In the genomic region with DNA sequence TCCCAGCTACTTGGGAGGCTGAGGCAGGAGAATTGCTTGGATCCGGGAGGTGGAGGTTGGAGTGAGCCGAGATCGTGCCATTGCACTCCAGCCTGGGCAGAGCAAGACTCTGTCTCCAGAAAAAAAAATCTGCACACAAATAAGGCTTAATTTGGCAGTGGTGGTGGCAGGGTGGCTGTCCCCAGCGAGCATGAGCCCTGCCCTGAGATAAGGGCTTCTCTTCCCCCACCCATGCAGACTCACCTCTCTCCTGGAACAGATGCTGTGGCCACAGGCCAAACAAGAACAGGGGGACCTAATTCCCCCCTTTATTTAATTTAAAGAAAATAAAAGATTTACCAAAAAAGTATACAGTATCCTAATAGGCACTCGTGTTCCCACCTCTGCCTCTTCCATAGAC, we compare ENCODE assay signal across 9 cellular contexts.
DNase-seq lines count a peak whose midpoint lies in the region; ATAC-seq and TF ChIP-seq lines count a peak whose summit lies in the region.
"Had no signal": no experiment of that assay in that cellular context is flagged by ENCODE, and none has a peak within 500 bp of the region (broad histone marks: within the 10 kb centered on the region; RNA-seq: fewer than 3 reads in every experiment).

No MANE protein-coding gene starts in this region.

- peak overlapping the region; percentile 82 to 93 (median 83) for H3K4me3 Mint-ChIP-seq in brain

- CTCF ChIA-PET in HEK293T (lab: Yijun Ruan, JAX), result no interaction called here

- H3K4me1 ChIP-seq in mesenchymal stem cell (ENCODE audit: control insufficient read depth, insufficient read depth, low read depth, low read length), result peaks cover 6% of the 10 kb centered on the region

- H3K4me3 ChIP-seq in mesenchymal stem cell (ENCODE audit: insufficient read depth in 1 of 2, low read depth in 1 of 2, low read length in 2 of 2), result peak overlapping the region in 1 of 2 experiments; percentile 97

- H3K27ac Mint-ChIP-seq in brain, result peak overlapping the region in 4 of 5 experiments; percentile 62 to 96 (median 92)

- no peak for DNase-seq in Right ventricle myocardium inferior (ENCODE audit: missing footprints)
- DNase-seq in left cardiac atrium, result no peak
- no peak for DNase-seq in mesenchymal stem cell
- no peak for DNase-seq in DMS153 (lab: John Stamatoyannopoulos, UW)
- DNase-seq in HEK293T (ENCODE audit: extremely low spot score), result no peak
- DNase-seq: activated CD4-positive, alpha-beta T cell treated with anti-CD3 and anti-CD28 coated beads for 48 hours had no signal

- no peaks in the 10 kb centered on the region for H3K79me1 ChIP-seq in mesenchymal stem cell (replicated peaks; ENCODE audit: low read length, poor library complexity, severe bottlenecking)

- H2AFZ ChIP-seq in mesenchymal stem cell (ENCODE audit: low read depth, low read length), result no peak overlapping the region

- H3K27me3 ChIP-seq in mesenchymal stem cell (ENCODE audit: control insufficient read depth in 1 of 2, insufficient read depth in 1 of 2, low read length in 2 of 2), result no peaks in the 10 kb centered on the region

- no peak overlapping the region for H2BK120ac ChIP-seq in mesenchymal stem cell (ENCODE audit: low read depth, low read length)

- no peak overlapping the region for H3K4ac ChIP-seq in mesenchymal stem cell (ENCODE audit: low read depth in 1 of 2, low read length in 2 of 2)

- WGBS in mesenchymal stem cell, result 65% methylated on average over 5 of the region's 5 CpGs

- no peak overlapping the region for H4K91ac ChIP-seq in mesenchymal stem cell (ENCODE audit: low read length)

- peak overlapping the region; percentile 44 for H3K4me2 ChIP-seq in mesenchymal stem cell (ENCODE audit: low read length, poor library complexity, severe bottlenecking)

- H3K27ac ChIP-seq in mesenchymal stem cell (ENCODE audit: low read length, poor library complexity, severe bottlenecking), result no peak overlapping the region

- H4K8ac ChIP-seq in mesenchymal stem cell (ENCODE audit: low read length), result no peak overlapping the region

- POLR2A ChIA-PET in HEK293T (lab: Yijun Ruan, JAX), result interaction anchor here (1.5 to 2.1 kb wide), 2 partner anchors 12 to 14 kb away, joined by 3 to 12 read pairs; no protein-coding TSS in a partner anchor

- no peaks in the 10 kb centered on the region for H3K9me3 ChIP-seq in mesenchymal stem cell (ENCODE audit: control insufficient read depth, low read length)

- peak overlapping the region; percentile 93 for H3K9ac ChIP-seq in mesenchymal stem cell (ENCODE audit: low read length)

- ATAC-seq in Right ventricle myocardium inferior (peak; percentile 17), left cardiac atrium (no peak), HG03139 (IDR thresholded peaks at IDR 0.05; ENCODE audit: unreplicated experiment) (no peak), GM19324 (IDR thresholded peaks at IDR 0.05; ENCODE audit: low FRiP score, unreplicated experiment) (no peak)

- H2BK15ac ChIP-seq in mesenchymal stem cell (ENCODE audit: low read depth, poor library complexity, severe bottlenecking), result no peak overlapping the region

- peaks cover 17% of the 10 kb centered on the region for H3K4me1 Mint-ChIP-seq in brain

- no peak overlapping the region for H2BK5ac ChIP-seq in mesenchymal stem cell (ENCODE audit: low read depth, low read length, poor library complexity, severe bottlenecking)

- H3K27me3 Mint-ChIP-seq in brain, result peaks cover 32% of the 10 kb centered on the region

- no peak overlapping the region for H3K23ac ChIP-seq in mesenchymal stem cell (ENCODE audit: low read length in 2 of 2)

- intact Hi-C loops in Right ventricle myocardium inferior (cut with DNase I), result no loop called here
- intact Hi-C loops in left cardiac atrium (cut with DNase I), result no loop called here

- H3K36me3 ChIP-seq in mesenchymal stem cell (ENCODE audit: control insufficient read depth in 1 of 2, insufficient read depth in 2 of 2, low read depth in 1 of 2, low read length in 2 of 2), result no peaks in the 10 kb centered on the region

- H3K18ac ChIP-seq in mesenchymal stem cell (ENCODE audit: low read depth in 1 of 2, low read length in 2 of 2), result no peak overlapping the region

- no peak overlapping the region for H3K14ac ChIP-seq in mesenchymal stem cell (ENCODE audit: low read length in 2 of 2)

- TF ChIP-seq CTCF in brain (conservative IDR thresholded peaks at IDR 0.05), result no peak

- peaks cover 0 to 6% (median 0%) of the 10 kb centered on the region in 5 experiments for H3K9me3 Mint-ChIP-seq in brain

- no peak overlapping the region for H2BK12ac ChIP-seq in mesenchymal stem cell (ENCODE audit: low read length in 2 of 2)

- H2AK5ac ChIP-seq in mesenchymal stem cell (ENCODE audit: low read length, severe bottlenecking), result no peak overlapping the region

- H3K36me3 Mint-ChIP-seq in brain, result no peaks in the 10 kb centered on the region

TF ChIP-seq in HEK293T, 16 proteins besides CTCF, POLR2A, EP300 and RAD21:
- TF ChIP-seq FOXM1 (IDR thresholded peaks at IDR 0.05; ENCODE audit: borderline replicate concordance) (no peak), ELF4 (IDR thresholded peaks at IDR 0.05) (no peak), HDGF (IDR thresholded peaks at IDR 0.05; ENCODE audit: borderline replicate concordance) (no peak), CTBP1 (IDR thresholded peaks at IDR 0.05; ENCODE audit: borderline replicate concordance) (no peak), SP1 (IDR thresholded peaks at IDR 0.05) (no peak), ZNF384 (IDR thresholded peaks at IDR 0.05) (no peak), NFRKB (IDR thresholded peaks at IDR 0.05) (no peak), L3MBTL2 (conservative IDR thresholded peaks at IDR 0.05) (no peak), FOXK2 (IDR thresholded peaks at IDR 0.05) (no peak), TARDBP (IDR thresholded peaks at IDR 0.05) (no peak), ARNT (IDR thresholded peaks at IDR 0.05) (no peak), SUZ12 (IDR thresholded peaks at IDR 0.05) (no peak), LEF1 (IDR thresholded peaks at IDR 0.05; ENCODE audit: borderline replicate concordance) (no peak), BHLHE40 (IDR thresholded peaks at IDR 0.05; ENCODE audit: borderline replicate concordance) (no peak), FOXA1 (IDR thresholded peaks at IDR 0.05) (no peak)
- TF ChIP-seq, protein P1, sequence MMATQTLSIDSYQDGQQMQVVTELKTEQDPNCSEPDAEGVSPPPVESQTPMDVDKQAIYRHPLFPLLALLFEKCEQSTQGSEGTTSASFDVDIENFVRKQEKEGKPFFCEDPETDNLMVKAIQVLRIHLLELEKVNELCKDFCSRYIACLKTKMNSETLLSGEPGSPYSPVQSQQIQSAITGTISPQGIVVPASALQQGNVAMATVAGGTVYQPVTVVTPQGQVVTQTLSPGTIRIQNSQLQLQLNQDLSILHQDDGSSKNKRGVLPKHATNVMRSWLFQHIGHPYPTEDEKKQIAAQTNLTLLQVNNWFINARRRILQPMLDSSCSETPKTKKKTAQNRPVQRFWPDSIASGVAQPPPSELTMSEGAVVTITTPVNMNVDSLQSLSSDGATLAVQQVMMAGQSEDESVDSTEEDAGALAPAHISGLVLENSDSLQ (IDR thresholded peaks at IDR 0.05), result no peak
TF ChIP-seq in HEK293T: peak in this region for 0.
